ENCODE assay signal across 8 cellular contexts in genomic region chr7:142412551-142413193, GRCh38.
DNase-seq lines count a peak whose midpoint lies in the region; ATAC-seq and TF ChIP-seq lines count a peak whose summit lies in the region.

No MANE protein-coding gene starts in this region.

- no peak overlapping the region for H3K4me2 ChIP-seq in Karpas-422 (ENCODE audit: low read depth, low read length, poor library complexity, severe bottlenecking)

- H3K36me3 Mint-ChIP-seq in activated naive CD8-positive, alpha-beta T cell: no peaks in the 10 kb centered on the region
- H3K36me3 Mint-ChIP-seq in activated naive CD8-positive, alpha-beta T cell treated with anti-CD3 and anti-CD28 coated beads for 36 hours: no peaks in the 10 kb centered on the region
- no peaks in the 10 kb centered on the region for H3K36me3 Mint-ChIP-seq in activated CD4-positive, alpha-beta T cell treated with anti-CD3 and anti-CD28 coated beads, Interleukin-2, amount 10 ng/mL, durations not matched to agents 7 days and 5 days (ENCODE audit: low read depth)

- POLR2A ChIA-PET in activated CD4-positive, alpha-beta T cell treated with anti-CD3 and anti-CD28 coated beads, Interleukin-2, amount 10 ng/mL, durations not matched to agents 7 days and 5 days (lab: Charles Lee): no interaction called here

- no peak overlapping the region for H3K4me3 Mint-ChIP-seq in activated naive CD8-positive, alpha-beta T cell
- no peak overlapping the region for H3K4me3 Mint-ChIP-seq in activated naive CD8-positive, alpha-beta T cell treated with anti-CD3 and anti-CD28 coated beads for 36 hours
- H3K4me3 Mint-ChIP-seq in activated CD4-positive, alpha-beta T cell treated with anti-CD3 and anti-CD28 coated beads, Interleukin-2, amount 10 ng/mL, durations not matched to agents 7 days and 5 days: no peak overlapping the region

- no peak overlapping the region for H3K4me3 ChIP-seq in Karpas-422 (ENCODE audit: low read length)
- H3K4me3 ChIP-seq in foreskin fibroblast (ENCODE audit: low read depth in 1 of 2, low read length in 2 of 2): no peak overlapping the region
- H3K4me3 ChIP-seq in right cardiac atrium (ENCODE audit: low read length): no peak overlapping the region

- no peaks in the 10 kb centered on the region for H3K4me1 ChIP-seq in Karpas-422 (ENCODE audit: low read length)
- no peaks in the 10 kb centered on the region for H3K4me1 ChIP-seq in right cardiac atrium (ENCODE audit: control insufficient read depth, insufficient read depth, low read length)

- H3K79me2 ChIP-seq in Karpas-422 (ENCODE audit: low read length): no peaks in the 10 kb centered on the region

- H3K27ac ChIP-seq in Karpas-422 (ENCODE audit: low read length) (no peak overlapping the region), right cardiac atrium (ENCODE audit: low read length) (no peak overlapping the region)

- H3K9me3 ChIP-seq in Karpas-422 (ENCODE audit: low read length) (no peaks in the 10 kb centered on the region), right cardiac atrium (ENCODE audit: control insufficient read depth, low read length) (no peaks in the 10 kb centered on the region)

- H4K20me1 ChIP-seq in Karpas-422 (ENCODE audit: insufficient read depth, low read depth, low read length): no peaks in the 10 kb centered on the region

- CTCF ChIA-PET in activated CD4-positive, alpha-beta T cell treated with anti-CD3 and anti-CD28 coated beads, Interleukin-2, amount 10 ng/mL, durations not matched to agents 7 days and 5 days (lab: Charles Lee): interaction anchor here (0.8 to 1.3 kb wide), 8 partner anchors 10 to 94 kb away, joined by 3 to 6 read pairs (median 3); no protein-coding TSS in a partner anchor

- H3K9me2 ChIP-seq in Karpas-422 (replicated peaks; ENCODE audit: insufficient read depth, low read length): no peaks in the 10 kb centered on the region

- no peak for ATAC-seq in right cardiac atrium

- H3K9me3 Mint-ChIP-seq in activated naive CD8-positive, alpha-beta T cell (ENCODE audit: low read depth): no peaks in the 10 kb centered on the region
- no peaks in the 10 kb centered on the region for H3K9me3 Mint-ChIP-seq in activated naive CD8-positive, alpha-beta T cell treated with anti-CD3 and anti-CD28 coated beads for 36 hours
- no peaks in the 10 kb centered on the region for H3K9me3 Mint-ChIP-seq in activated CD4-positive, alpha-beta T cell treated with anti-CD3 and anti-CD28 coated beads, Interleukin-2, amount 10 ng/mL, durations not matched to agents 7 days and 5 days

- 82% methylated on average over 2 of the region's 2 CpGs for WGBS in right cardiac atrium

- H3K27me3 Mint-ChIP-seq in activated naive CD8-positive, alpha-beta T cell: no peaks in the 10 kb centered on the region
- H3K27me3 Mint-ChIP-seq in activated naive CD8-positive, alpha-beta T cell treated with anti-CD3 and anti-CD28 coated beads for 36 hours: no peaks in the 10 kb centered on the region
- no peaks in the 10 kb centered on the region for H3K27me3 Mint-ChIP-seq in activated CD4-positive, alpha-beta T cell treated with anti-CD3 and anti-CD28 coated beads, Interleukin-2, amount 10 ng/mL, durations not matched to agents 7 days and 5 days

- H3K36me3 ChIP-seq in Karpas-422 (ENCODE audit: insufficient read depth, low read length): no peaks in the 10 kb centered on the region

- H2AFZ ChIP-seq in Karpas-422 (ENCODE audit: low read length): no peak overlapping the region

- H3K9ac ChIP-seq in Karpas-422 (ENCODE audit: low read length): no peak overlapping the region

- H3K4me1 Mint-ChIP-seq in activated naive CD8-positive, alpha-beta T cell (ENCODE audit: low read depth): peaks cover 6% of the 10 kb centered on the region
- peaks cover 2% of the 10 kb centered on the region for H3K4me1 Mint-ChIP-seq in activated naive CD8-positive, alpha-beta T cell treated with anti-CD3 and anti-CD28 coated beads for 36 hours
- peaks cover 12% of the 10 kb centered on the region for H3K4me1 Mint-ChIP-seq in activated CD4-positive, alpha-beta T cell treated with anti-CD3 and anti-CD28 coated beads, Interleukin-2, amount 10 ng/mL, durations not matched to agents 7 days and 5 days

- no peaks in the 10 kb centered on the region for H3K27me3 ChIP-seq in Karpas-422 (ENCODE audit: low read length)
- no peaks in the 10 kb centered on the region for H3K27me3 ChIP-seq in right cardiac atrium (ENCODE audit: control insufficient read depth, insufficient read depth)

- peak; percentile 84 for TF ChIP-seq CTCF in foreskin fibroblast (IDR thresholded peaks at IDR 0.05; ENCODE audit: low read depth, low read length)

- DNase-seq in activated naive CD8-positive, alpha-beta T cell treated with anti-CD3 and anti-CD28 coated beads for 36 hours: no peak
- DNase-seq in H4 (ENCODE audit: low spot score) (peak; percentile 75), Karpas-422 (peak; percentile 75), foreskin fibroblast (peak; percentile 34 to 75), right cardiac atrium (no peak)
- peak; percentile 59 for DNase-seq in activated CD4-positive, alpha-beta T cell treated with anti-CD3 and anti-CD28 coated beads, Interleukin-2, amount 10 ng/mL, durations not matched to agents 7 days and 5 days
- DNase-seq in stimulated activated CD4-positive, alpha-beta T cell treated with anti-CD3 and anti-CD28 coated beads, Interleukin-12 subunit alpha, Interleukin-12 subunit beta, amount 100 ng/mL, for 4 hours: peak; percentile 14

- intact Hi-C loops in right cardiac atrium (cut with DNase I): no loop called here

- H3K27ac Mint-ChIP-seq in activated naive CD8-positive, alpha-beta T cell: peak overlapping the region; percentile 0
- H3K27ac Mint-ChIP-seq in activated naive CD8-positive, alpha-beta T cell treated with anti-CD3 and anti-CD28 coated beads for 36 hours: no peak overlapping the region
- H3K27ac Mint-ChIP-seq in activated CD4-positive, alpha-beta T cell treated with anti-CD3 and anti-CD28 coated beads, Interleukin-2, amount 10 ng/mL, durations not matched to agents 7 days and 5 days: no peak overlapping the region

Comparison
In these comparisons a context has a peak if more than half of its experiments do, and no peak if none do; other contexts are left out.
1. DNase-seq: peak in H4 (single experiment), Karpas-422 (single experiment), activated CD4-positive, alpha-beta T cell treated with anti-CD3 and anti-CD28 coated beads, Interleukin-2, amount 10 ng/mL, durations not matched to agents 7 days and 5 days (single experiment), foreskin fibroblast (2 of 2) and stimulated activated CD4-positive, alpha-beta T cell treated with anti-CD3 and anti-CD28 coated beads, Interleukin-12 subunit alpha, Interleukin-12 subunit beta, amount 100 ng/mL, for 4 hours (single experiment); none in activated naive CD8-positive, alpha-beta T cell treated with anti-CD3 and anti-CD28 coated beads for 36 hours (single experiment) and right cardiac atrium (0 of 3).